In genomic region chr9:35079041-35079425, GRCh38 we compare ENCODE assay signal across 9 cellular contexts. TPM values are rescaled to one million over a fixed set of nuclear protein-coding genes. Genes with fewer than 3 reads are reported as not detected.
DNase-seq lines count a peak whose midpoint lies in the region; ATAC-seq, FAIRE-seq and TF ChIP-seq lines count a peak whose summit lies in the region.
"Had no signal": no experiment of that assay in that cellular context is flagged by ENCODE, and none has a peak within 500 bp of the region (broad histone marks: within the 10 kb centered on the region; RNA-seq: fewer than 3 reads in every experiment).

No MANE protein-coding gene starts in this region.

- H3K36me3 ChIP-seq in SU-DHL-6 (ENCODE audit: low read length): no peaks in the 10 kb centered on the region
- peaks cover 0 to 34% (median 0%) of the 10 kb centered on the region in 6 donors for H3K36me3 ChIP-seq in spleen

- peaks cover 19% of the 10 kb centered on the region for H3K4me1 Mint-ChIP-seq in activated naive CD4-positive, alpha-beta T cell treated with anti-CD3 and anti-CD28 coated beads, Interleukin-2, amount 50 U/mL, for 24 hours

- peaks cover 4% of the 10 kb centered on the region for H3K36me3 Mint-ChIP-seq in activated naive CD4-positive, alpha-beta T cell treated with anti-CD3 and anti-CD28 coated beads, Interleukin-2, amount 50 U/mL, for 24 hours

- peaks cover 23% of the 10 kb centered on the region for H3K79me2 ChIP-seq in SU-DHL-6 (ENCODE audit: insufficient read depth, low read length)

- intact Hi-C loops in spleen (cut with DNase I; ENCODE audit: low total_unique reads): no loop called here

- H3K27ac ChIP-seq in SU-DHL-6 (ENCODE audit: low read depth, low read length) (peak overlapping the region; percentile 81), spleen (peak overlapping the region in 7 of 8 donors; percentile 75 to 93 (median 84))

- no peaks in the 10 kb centered on the region for H3K9me2 ChIP-seq in SU-DHL-6 (replicated peaks; ENCODE audit: insufficient read depth, low read length)

- TF ChIP-seq POLR2A in spleen (IDR thresholded peaks at IDR 0.05) (no peak), GM18505 (IDR thresholded peaks at IDR 0.05; ENCODE audit: borderline replicate concordance, extremely low read depth, insufficient read depth, insufficient read length) (no peak)

- H3K9me3 ChIP-seq in SU-DHL-6 (ENCODE audit: insufficient read depth, low read length): no peaks in the 10 kb centered on the region
- H3K9me3 ChIP-seq in spleen: no peaks in the 10 kb centered on the region

- H3K4me2 ChIP-seq in SU-DHL-6 (ENCODE audit: low read depth, low read length, poor library complexity, severe bottlenecking): peak overlapping the region; percentile 91

- H3K4me1 ChIP-seq in spleen: peaks cover 8 to 30% (median 22%) of the 10 kb centered on the region in 6 donors

- no peaks in the 10 kb centered on the region for H3K27me3 Mint-ChIP-seq in activated naive CD4-positive, alpha-beta T cell treated with anti-CD3 and anti-CD28 coated beads, Interleukin-2, amount 50 U/mL, for 24 hours

- peak overlapping the region; percentile 94 for H2AFZ ChIP-seq in SU-DHL-6 (ENCODE audit: low read depth, low read length, severe bottlenecking)

- ATAC-seq in GM18505 (IDR thresholded peaks at IDR 0.05; ENCODE audit: unreplicated experiment): no peak

- WGBS in spleen, 5 donors: 4 to 15% (median 8%) methylated on average over 8 to 10 of the region's 10 CpGs

- no peak for FAIRE-seq in D721Med (lab: Jason Lieb, UNC)
- FAIRE-seq: colon had no signal

- peak overlapping the region; percentile 78 for H3K4me3 ChIP-seq in SU-DHL-6 (ENCODE audit: insufficient read depth, low read length, poor library complexity, severe bottlenecking)
- H3K4me3 ChIP-seq in foreskin fibroblast (ENCODE audit: low read depth in 1 of 2, low read length in 2 of 2): peak overlapping the region; percentile 80 to 89
- H3K4me3 ChIP-seq in spleen: peak overlapping the region; percentile 67 to 94 (median 82)

- H3K9me3 Mint-ChIP-seq in activated naive CD4-positive, alpha-beta T cell treated with anti-CD3 and anti-CD28 coated beads, Interleukin-2, amount 50 U/mL, for 24 hours: no peaks in the 10 kb centered on the region

- no peak for DNase-seq in activated naive CD4-positive, alpha-beta T cell treated with Interleukin-2 at 50 U/mL for 16 hours
- peak in 1 of 2 donors; percentile 27 for DNase-seq in foreskin fibroblast
- no peak for DNase-seq in spleen
- DNase-seq in D721Med (ENCODE audit: insufficient read length, low spot score): no peak
- DNase-seq in DMS79 (lab: John Stamatoyannopoulos, UW): no peak

- H3K9ac ChIP-seq in SU-DHL-6 (ENCODE audit: low read length): peak overlapping the region; percentile 80

- H3K27me3 ChIP-seq in SU-DHL-6 (ENCODE audit: low read length) (no peaks in the 10 kb centered on the region), spleen (replicated peaks in 1 of 7) (no peaks in the 10 kb centered on the region)

- H3K27ac Mint-ChIP-seq in activated naive CD4-positive, alpha-beta T cell treated with anti-CD3 and anti-CD28 coated beads, Interleukin-2, amount 50 U/mL, for 24 hours: peak overlapping the region; percentile 83

- no peaks in the 10 kb centered on the region for H4K20me1 ChIP-seq in SU-DHL-6 (ENCODE audit: low read depth, low read length)

- 0 out of 2 replicates have a peak, but pooled peaks cover 6% of the 10 kb centered on the region for H3F3A ChIP-seq in SU-DHL-6 (ENCODE audit: insufficient read depth)

- H3K4me3 Mint-ChIP-seq in activated naive CD4-positive, alpha-beta T cell treated with anti-CD3 and anti-CD28 coated beads, Interleukin-2, amount 50 U/mL, for 24 hours: peak overlapping the region; percentile 99

- TF ChIP-seq CTCF in SU-DHL-6 (IDR thresholded peaks at IDR 0.05; ENCODE audit: insufficient read depth, low read length, poor library complexity, severe bottlenecking) (no peak), foreskin fibroblast (IDR thresholded peaks at IDR 0.05; ENCODE audit: low read depth, low read length) (no peak), spleen (IDR thresholded peaks at IDR 0.05 in 8 of 11, conservative IDR thresholded peaks at IDR 0.05 in 3 of 11) (no peak), D721Med (IDR thresholded peaks at IDR 0.05; ENCODE audit: insufficient read depth, missing control alignments) (no peak)

RNA-seq across cellular contexts. Expression of gene FANCG, which starts 0.7 kb away (rescaled TPM):
- total RNA-seq in spleen: 10 to 100 TPM; 15.8 to 31.6 (median 22.6) TPM
- 10 to 100 TPM; 20.5 to 37.5 (median 26.3) TPM for polyA plus RNA-seq in spleen

RNA-seq across cellular contexts. Expression of gene VCP, which starts 6.6 kb away (rescaled TPM):
- 100 to 1,000 TPM; 163 to 269 (median 194) TPM for total RNA-seq in spleen
- polyA plus RNA-seq in spleen: 10 to 100 TPM; 48.5 to 84.5 (median 67.2) TPM

RNA-seq across cellular contexts. Expression of gene PIGO, which starts 17.4 kb away (rescaled TPM):
- 10 to 100 TPM; 17.5 to 25.0 (median 21.0) TPM for total RNA-seq in spleen
- polyA plus RNA-seq in spleen: 10 to 100 TPM; 10.4 to 20.0 (median 19.7) TPM

RNA-seq across cellular contexts. Expression of gene STOML2, which starts 23.9 kb away (rescaled TPM):
- total RNA-seq in spleen: 10 to 100 TPM; 54.2 to 75.5 (median 58.7) TPM
- polyA plus RNA-seq in spleen: 10 to 100 TPM; 56.9 to 80.7 (median 72.0) TPM

RNA-seq across cellular contexts. Expression of gene ATOSB, which starts 36.6 kb away (rescaled TPM):
- total RNA-seq in spleen: 10 to 100 TPM; 30.9 to 45.0 (median 35.2) TPM
- polyA plus RNA-seq in spleen: 10 to 100 TPM in 2 of 3 donors, 1 to 10 TPM in 1; 8.7 to 24.0 (median 23.3) TPM
